ENCODE assay signal across 13 cellular contexts in the genomic region with DNA sequence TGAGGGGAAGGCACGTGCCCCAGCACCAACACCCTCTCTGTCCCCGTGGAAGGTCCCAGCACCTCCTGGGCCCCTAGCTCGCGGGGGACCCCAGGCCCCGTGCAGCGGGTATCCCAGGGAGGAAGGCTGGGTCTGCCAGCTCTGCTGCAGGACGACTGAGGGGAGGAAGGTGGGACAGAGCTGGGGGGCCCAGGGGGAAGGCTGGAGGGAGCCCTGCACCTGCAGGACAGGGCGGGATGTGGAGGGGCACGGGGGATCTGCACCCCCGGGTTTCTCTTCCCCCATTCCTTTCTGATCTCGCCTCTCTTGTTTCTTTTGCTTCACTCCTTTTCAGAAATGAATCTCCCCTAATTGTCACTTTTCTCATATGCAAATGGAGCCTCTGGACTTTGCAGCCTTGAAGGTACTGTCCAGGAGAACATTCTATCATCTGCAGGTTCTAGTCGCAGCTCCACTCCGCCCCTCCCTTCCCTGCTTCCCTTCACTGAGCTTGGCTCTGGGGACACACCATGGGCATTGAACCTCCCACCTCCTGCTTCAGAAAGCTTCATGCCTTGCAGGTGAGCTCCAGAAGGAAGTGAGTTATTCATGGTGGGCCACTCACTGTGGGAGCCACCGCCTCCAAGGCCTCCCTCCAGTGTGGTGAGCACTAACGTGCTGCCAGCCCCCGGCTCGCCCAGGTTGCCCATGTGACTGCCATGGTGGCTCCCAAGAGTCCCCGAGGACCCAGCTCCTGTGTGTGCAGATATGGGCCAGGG.
A peak's percentile ranks its signal among the peaks of the same experiment; 100 is the strongest.
DNase-seq lines count a peak whose midpoint lies in the region; ATAC-seq and TF ChIP-seq lines count a peak whose summit lies in the region.
"Had no signal": no experiment of that assay in that cellular context is flagged by ENCODE, and none has a peak within 500 bp of the region (broad histone marks: within the 10 kb centered on the region; RNA-seq: fewer than 3 reads in every experiment).

No MANE protein-coding gene starts in this region.

- WGBS in spleen, 5 donors = 43 to 63% (median 57%) methylated on average over 13 to 18 of the region's 18 CpGs

- H3K27me3 ChIP-seq in spleen (replicated peaks in 1 of 7) = no peaks in the 10 kb centered on the region
- peaks cover 36% of the 10 kb centered on the region for H3K27me3 ChIP-seq in foreskin keratinocyte

- peaks cover 47 to 66% (median 58%) of the 10 kb centered on the region in 6 donors for H3K4me1 ChIP-seq in spleen
- H3K4me1 ChIP-seq in foreskin keratinocyte = no peaks in the 10 kb centered on the region

- CTCF ChIA-PET in activated CD4-positive, alpha-beta memory T cell treated with anti-CD3 and anti-CD28 coated beads, Interleukin-2, amount 10 ng/mL, durations not matched to agents 7 days and 5 days (lab: Charles Lee) = interaction anchor here (1.1 to 6.0 kb wide), 3 partner anchors 9 to 16 kb away, joined by 4 to 51 read pairs (median 5); no protein-coding TSS in a partner anchor
- CTCF ChIA-PET in activated CD4-positive, alpha-beta memory T cell treated with anti-CD3 and anti-CD28 coated beads for 36 hours (lab: Charles Lee) = interaction anchor here (1.2 to 7.9 kb wide), 2 partner anchors 13 to 16 kb away, joined by 3 to 55 read pairs; no protein-coding TSS in a partner anchor
- CTCF ChIA-PET in activated CD8-positive, alpha-beta T cell treated with anti-CD3 and anti-CD28 coated beads, Interleukin-2, amount 10 ng/mL, durations not matched to agents 7 days and 5 days (lab: Charles Lee) = interaction anchor here (1.2 to 6.7 kb wide), 4 partner anchors 11 to 26 kb away, joined by 3 to 84 read pairs (median 4); no protein-coding TSS in a partner anchor

- no peak for DNase-seq in activated CD4-positive, alpha-beta memory T cell treated with anti-CD3 and anti-CD28 coated beads, Interleukin-2, amount 10 ng/mL, durations not matched to agents 7 days and 5 days
- DNase-seq in activated CD4-positive, alpha-beta memory T cell treated with anti-CD3 and anti-CD28 coated beads for 36 hours = no peak
- DNase-seq in activated CD8-positive, alpha-beta T cell treated with anti-CD3 and anti-CD28 coated beads, Interleukin-2, amount 10 ng/mL, durations not matched to agents 7 days and 5 days = no peak
- no peak for DNase-seq in spleen
- no peak for DNase-seq in foreskin keratinocyte
- no peak for DNase-seq in DMS153 treated with DMSO at 0.1 percent for 48 hours (lab: John Stamatoyannopoulos, UW; ENCODE audit: unreplicated experiment)
- DNase-seq in DMS79 treated with DMSO at 0.1 percent for 48 hours (lab: John Stamatoyannopoulos, UW) = no peak
- DNase-seq: activated CD4-positive, CD25-positive, alpha-beta regulatory T cell treated with anti-CD3 and anti-CD28 coated beads, Interleukin-2, amount 50 U/mL, for 72 hours; effector CD4-positive, alpha-beta T cell; IMR-90 had no signal

- no peaks in the 10 kb centered on the region for H3K36me3 ChIP-seq in spleen
- H3K36me3 ChIP-seq: neutrophil had no signal

- intact Hi-C loops in activated CD4-positive, alpha-beta memory T cell treated with anti-CD3 and anti-CD28 coated beads for 36 hours (cut with micrococcal nuclease) = no loop called here
- intact Hi-C loops in spleen (cut with DNase I; ENCODE audit: low total_unique reads) = no loop called here

- H3K9me3 Mint-ChIP-seq in activated CD4-positive, alpha-beta memory T cell treated with anti-CD3 and anti-CD28 coated beads, Interleukin-2, amount 10 ng/mL, durations not matched to agents 7 days and 5 days = no peaks in the 10 kb centered on the region
- H3K9me3 Mint-ChIP-seq in activated CD4-positive, alpha-beta memory T cell treated with anti-CD3 and anti-CD28 coated beads for 36 hours = no peaks in the 10 kb centered on the region
- no peaks in the 10 kb centered on the region for H3K9me3 Mint-ChIP-seq in activated CD8-positive, alpha-beta T cell treated with anti-CD3 and anti-CD28 coated beads, Interleukin-2, amount 10 ng/mL, durations not matched to agents 7 days and 5 days (ENCODE audit: insufficient read depth)

- no peak for TF ChIP-seq POLR2A in spleen (IDR thresholded peaks at IDR 0.05)

- peak; percentile 2 for ATAC-seq in HG02943 (IDR thresholded peaks at IDR 0.05; ENCODE audit: low read depth, unreplicated experiment)
- ATAC-seq in activated CD8-positive, alpha-beta T cell treated with anti-CD3 and anti-CD28 coated beads, Interleukin-2, amount 10 ng/mL, durations not matched to agents 7 days and 5 days = no peak
- ATAC-seq in foreskin keratinocyte = no peak

- H3K4me3 ChIP-seq in spleen = peak overlapping the region in 1 of 8 donors; percentile 45

- H3K9me3 ChIP-seq in spleen = no peaks in the 10 kb centered on the region
- H3K9me3 ChIP-seq: neutrophil had no signal

- H3K27me3 Mint-ChIP-seq in activated CD4-positive, alpha-beta memory T cell treated with anti-CD3 and anti-CD28 coated beads, Interleukin-2, amount 10 ng/mL, durations not matched to agents 7 days and 5 days = peaks cover 5% of the 10 kb centered on the region
- H3K27me3 Mint-ChIP-seq in activated CD4-positive, alpha-beta memory T cell treated with anti-CD3 and anti-CD28 coated beads for 36 hours = peaks cover 4% of the 10 kb centered on the region
- no peaks in the 10 kb centered on the region for H3K27me3 Mint-ChIP-seq in activated CD8-positive, alpha-beta T cell treated with anti-CD3 and anti-CD28 coated beads, Interleukin-2, amount 10 ng/mL, durations not matched to agents 7 days and 5 days (ENCODE audit: low read depth)
- H3K27me3 Mint-ChIP-seq: activated naive CD8-positive, alpha-beta T cell had no signal

- H3K4me3 Mint-ChIP-seq in activated CD4-positive, alpha-beta memory T cell treated with anti-CD3 and anti-CD28 coated beads, Interleukin-2, amount 10 ng/mL, durations not matched to agents 7 days and 5 days = no peak overlapping the region
- no peak overlapping the region for H3K4me3 Mint-ChIP-seq in activated CD4-positive, alpha-beta memory T cell treated with anti-CD3 and anti-CD28 coated beads for 36 hours
- peak overlapping the region; percentile 13 for H3K4me3 Mint-ChIP-seq in activated CD8-positive, alpha-beta T cell treated with anti-CD3 and anti-CD28 coated beads, Interleukin-2, amount 10 ng/mL, durations not matched to agents 7 days and 5 days

- TF ChIP-seq CTCF in spleen (IDR thresholded peaks at IDR 0.05 in 8 of 11, conservative IDR thresholded peaks at IDR 0.05 in 3 of 11) (no peak), foreskin keratinocyte (conservative IDR thresholded peaks at IDR 0.05) (no peak)

- H3K27ac ChIP-seq in spleen (peak overlapping the region; percentile 13 to 83 (median 70)), foreskin keratinocyte (no peak overlapping the region)

- peaks cover 24% of the 10 kb centered on the region for H3K4me1 Mint-ChIP-seq in activated CD4-positive, alpha-beta memory T cell treated with anti-CD3 and anti-CD28 coated beads, Interleukin-2, amount 10 ng/mL, durations not matched to agents 7 days and 5 days
- H3K4me1 Mint-ChIP-seq in activated CD4-positive, alpha-beta memory T cell treated with anti-CD3 and anti-CD28 coated beads for 36 hours (ENCODE audit: low read depth) = peaks cover 16% of the 10 kb centered on the region
- H3K4me1 Mint-ChIP-seq in activated CD8-positive, alpha-beta T cell treated with anti-CD3 and anti-CD28 coated beads, Interleukin-2, amount 10 ng/mL, durations not matched to agents 7 days and 5 days (ENCODE audit: low read depth) = peaks cover 33% of the 10 kb centered on the region

- POLR2A ChIA-PET in activated CD4-positive, alpha-beta memory T cell treated with anti-CD3 and anti-CD28 coated beads, Interleukin-2, amount 10 ng/mL, durations not matched to agents 7 days and 5 days (lab: Charles Lee) = interaction anchor here (0.9 to 3.8 kb wide), 4 partner anchors 9 to 255 kb away, joined by 3 to 14 read pairs (median 4); partner anchors contain the start of genes FAM118B and RPUSD4
- POLR2A ChIA-PET in activated CD4-positive, alpha-beta memory T cell treated with anti-CD3 and anti-CD28 coated beads for 36 hours (lab: Charles Lee) = no interaction called here
- POLR2A ChIA-PET in activated CD8-positive, alpha-beta T cell treated with anti-CD3 and anti-CD28 coated beads, Interleukin-2, amount 10 ng/mL, durations not matched to agents 7 days and 5 days (lab: Charles Lee) = interaction anchor here (0.9 to 2.3 kb wide), 3 partner anchors 11 to 198 kb away, joined by 3 to 10 read pairs (median 6); partner anchors contain the start of genes FOXRED1 and SRPRA

- peak overlapping the region; percentile 79 for H3K27ac Mint-ChIP-seq in activated CD4-positive, alpha-beta memory T cell treated with anti-CD3 and anti-CD28 coated beads, Interleukin-2, amount 10 ng/mL, durations not matched to agents 7 days and 5 days
- no peak overlapping the region for H3K27ac Mint-ChIP-seq in activated CD4-positive, alpha-beta memory T cell treated with anti-CD3 and anti-CD28 coated beads for 36 hours
- peak overlapping the region; percentile 84 for H3K27ac Mint-ChIP-seq in activated CD8-positive, alpha-beta T cell treated with anti-CD3 and anti-CD28 coated beads, Interleukin-2, amount 10 ng/mL, durations not matched to agents 7 days and 5 days
- H3K27ac Mint-ChIP-seq: activated naive CD8-positive, alpha-beta T cell had no signal

- no peaks in the 10 kb centered on the region for H3K36me3 Mint-ChIP-seq in activated CD4-positive, alpha-beta memory T cell treated with anti-CD3 and anti-CD28 coated beads, Interleukin-2, amount 10 ng/mL, durations not matched to agents 7 days and 5 days (ENCODE audit: low read depth)
- no peaks in the 10 kb centered on the region for H3K36me3 Mint-ChIP-seq in activated CD4-positive, alpha-beta memory T cell treated with anti-CD3 and anti-CD28 coated beads for 36 hours
- H3K36me3 Mint-ChIP-seq in activated CD8-positive, alpha-beta T cell treated with anti-CD3 and anti-CD28 coated beads, Interleukin-2, amount 10 ng/mL, durations not matched to agents 7 days and 5 days (ENCODE audit: low read depth) = no peaks in the 10 kb centered on the region
- H3K36me3 Mint-ChIP-seq: activated naive CD8-positive, alpha-beta T cell had no signal
